Comparison of ENCODE assay signal across 8 cellular contexts in the genomic region with DNA sequence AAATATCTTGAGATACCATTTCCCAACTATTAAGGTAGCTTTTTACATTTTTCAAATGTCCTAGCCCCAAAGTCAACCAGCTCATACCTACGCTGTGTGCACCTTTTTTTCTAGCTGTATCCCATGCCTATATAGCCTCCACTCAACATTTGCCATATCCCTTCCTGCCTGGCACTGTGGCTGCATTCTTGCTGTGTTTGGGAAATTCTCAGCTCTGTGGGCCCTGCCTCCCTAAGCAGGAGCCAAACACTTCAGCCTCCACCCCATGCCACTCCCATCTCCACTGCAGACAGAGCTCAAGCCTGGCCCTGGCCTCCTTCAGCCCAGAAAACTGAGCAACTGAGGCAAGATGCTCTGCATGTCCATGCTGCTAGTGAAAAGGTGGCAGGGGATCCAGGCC.
"Had no signal": no experiment of that assay in that cellular context is flagged by ENCODE, and none has a peak within 500 bp of the region (broad histone marks: within the 10 kb centered on the region; RNA-seq: fewer than 3 reads in every experiment).

No MANE protein-coding gene starts in this region.

- H3K9ac ChIP-seq: GM23248 had no signal

- H3K4me3 ChIP-seq: GM23248, HAP-1, K562 had no signal

- H3K27ac ChIP-seq: GM23248 had no signal

- H3K9me3 ChIP-seq: HAP-1 had no signal

- H3K27ac Mint-ChIP-seq: HFFc6 had no signal

- H2AFZ ChIP-seq: GM23248 had no signal

- H3K4me1 ChIP-seq: HAP-1 had no signal

- H3K4me3 Mint-ChIP-seq: HFFc6 had no signal

- H3K36me3 ChIP-seq: HAP-1 had no signal

- ATAC-seq: HCT116, K562 had no signal

- DNase-seq: GM23248, GOT3, H7, HFFc6, IMR-90 had no signal
